8 cellular contexts compared by ENCODE assay signal in genomic region chr2:35410431-35411061, GRCh38.
DNase-seq lines count a peak whose midpoint lies in the region; ATAC-seq, FAIRE-seq and TF ChIP-seq lines count a peak whose summit lies in the region.

No MANE protein-coding gene starts in this region.

- no peaks in the 10 kb centered on the region for H3K36me3 ChIP-seq in cardiac muscle cell
- H3K36me3 ChIP-seq in HEK293 (ENCODE audit: control insufficient read depth in 2 of 2, insufficient read depth in 1 of 2, low read length in 2 of 2): no peaks in the 10 kb centered on the region
- no peaks in the 10 kb centered on the region for H3K36me3 ChIP-seq in pancreas

- 30 to 31% methylated on average over 5 of the region's 5 CpGs for WGBS in pancreas, 2 donors

- H3K27ac ChIP-seq in cardiac muscle cell (no peak overlapping the region), HEK293 (ENCODE audit: extremely low read depth, low read depth, low read length) (no peak overlapping the region), pancreas (no peak overlapping the region)

- DNase-seq in cardiac muscle cell (ENCODE audit: low read depth in 1 of 2, low spot score in 1 of 2) (peak; percentile 55 to 72), cardiac septum (ENCODE audit: low spot score) (no peak), NAMALWA (ENCODE audit: low spot score) (peak; percentile 59), fibroblast of mammary gland (ENCODE audit: low read depth) (peak; percentile 35), pancreas (peak; percentile 18 to 85 (median 60)), middle frontal gyrus (ENCODE audit: extremely low spot score, low spot score) (no peak)
- peak; percentile 22 for DNase-seq in activated CD4-positive, alpha-beta T cell treated with anti-CD3 and anti-CD28 coated beads, Interleukin-2, amount 50 U/mL, for 1 hour

- H3K27me3 ChIP-seq in cardiac muscle cell (no peaks in the 10 kb centered on the region), pancreas (no peaks in the 10 kb centered on the region)

- H3K9me3 ChIP-seq in cardiac muscle cell (ENCODE audit: low read depth) (no peaks in the 10 kb centered on the region), HEK293 (ENCODE audit: control insufficient read depth, insufficient read depth, low read depth, low read length) (no peaks in the 10 kb centered on the region), pancreas (no peaks in the 10 kb centered on the region)

- no peak overlapping the region for H3K4me3 ChIP-seq in cardiac muscle cell
- H3K4me3 ChIP-seq in HEK293 (ENCODE audit: low read depth, low read length): no peak overlapping the region
- H3K4me3 ChIP-seq in fibroblast of mammary gland (ENCODE audit: control insufficient read depth, low read depth, low read length): no peak overlapping the region
- no peak overlapping the region for H3K4me3 ChIP-seq in pancreas

- intact Hi-C loops in cardiac septum (cut with DNase I) (loop anchor here (5.0 kb wide), 1 partner anchor 1313 kb away; no protein-coding TSS in a partner anchor), pancreas (cut with DNase I) (no loop called here)

- TF ChIP-seq CTCF in cardiac muscle cell (IDR thresholded peaks at IDR 0.05; ENCODE audit: low read depth, low read length) (peak; percentile 86), HEK293 (tag by site-specific recombination; IDR thresholded peaks at IDR 0.05) (0 out of 2 replicates have a peak, but pooled peaks have one; percentile 15), fibroblast of mammary gland (conservative IDR thresholded peaks at IDR 0.05; ENCODE audit: control insufficient read depth, insufficient read depth, low read depth, low read length) (peak; percentile 73), pancreas (IDR thresholded peaks at IDR 0.05) (peak; percentile 71 to 90 (median 86))

- CTCF ChIA-PET in HEK293 (lab: Yijun Ruan, JAX): interaction anchor here (0.5 to 2.1 kb wide), 41 partner anchors 8 to 1753 kb away, joined by 3 to 15 read pairs (median 4); no protein-coding TSS in a partner anchor

- peak in 3 of 4 donors; percentile 54 to 69 (median 63) for ATAC-seq in pancreas

- POLR2A ChIA-PET in HEK293 (lab: Yijun Ruan, JAX): no interaction called here

- FAIRE-seq in pancreas (lab: Jason Lieb, UNC): peak; percentile 86

- no peaks in the 10 kb centered on the region for H3K4me1 ChIP-seq in cardiac muscle cell (ENCODE audit: low read depth)
- H3K4me1 ChIP-seq in HEK293 (ENCODE audit: control insufficient read depth, insufficient read depth, low read length): no peaks in the 10 kb centered on the region
- H3K4me1 ChIP-seq in pancreas: no peaks in the 10 kb centered on the region

TF ChIP-seq in HEK293, 187 proteins besides CTCF, POLR2A, EP300 and RAD21:
- TF ChIP-seq ZBTB48 (tag by site-specific recombination; IDR thresholded peaks at IDR 0.05) (no peak), ZNF302 (tag by site-specific recombination; IDR thresholded peaks at IDR 0.05; ENCODE audit: low read depth) (no peak), ZNF658 (tag by site-specific recombination; IDR thresholded peaks at IDR 0.05) (no peak), ZNF654 (tag by site-specific recombination; IDR thresholded peaks at IDR 0.05; ENCODE audit: low read depth) (peak; percentile 31)

Comparison
In these comparisons a context has a peak if more than half of its experiments do, and no peak if none do; other contexts are left out.
1. DNase-seq: peak in cardiac muscle cell (2 of 2), NAMALWA (single experiment), activated CD4-positive, alpha-beta T cell treated with anti-CD3 and anti-CD28 coated beads, Interleukin-2, amount 50 U/mL, for 1 hour (single experiment), fibroblast of mammary gland (single experiment) and pancreas (6 of 6); none in cardiac septum (single experiment) and middle frontal gyrus (single experiment).
2. CTCF ChIP-seq: peak in every context shown above with its lines; median percentile 86 in cardiac muscle cell; 86 in pancreas; 73 in fibroblast of mammary gland; 15 in HEK293.